Comparison of ENCODE assay signal across 9 cellular contexts in genomic region chr17:27631409-27631755, GRCh38. TPM values are rescaled to one million over a fixed set of nuclear protein-coding genes. Genes with fewer than 3 reads are reported as not detected.
DNase-seq lines count a peak whose midpoint lies in the region; ATAC-seq, FAIRE-seq and TF ChIP-seq lines count a peak whose summit lies in the region.
"Had no signal": no experiment of that assay in that cellular context is flagged by ENCODE, and none has a peak within 500 bp of the region (broad histone marks: within the 10 kb centered on the region; RNA-seq: fewer than 3 reads in every experiment).

No MANE protein-coding gene starts in this region.

- TF ChIP-seq POLR2A in heart left ventricle (IDR thresholded peaks at IDR 0.05), result no peak

- H3K27me3 Mint-ChIP-seq in IgD-negative memory B cell, result no peaks in the 10 kb centered on the region

- H3K9me3 Mint-ChIP-seq in IgD-negative memory B cell, result no peaks in the 10 kb centered on the region

- peaks cover 5 to 54% (median 25%) of the 10 kb centered on the region in 12 donors for H3K4me1 ChIP-seq in heart left ventricle
- H3K4me1 ChIP-seq in small intestine (ENCODE audit: control insufficient read depth in 2 of 2, insufficient read depth in 1 of 2, low read depth in 1 of 2, low read length in 1 of 2), result peaks cover 7 to 9% of the 10 kb centered on the region in 2 donors

- H3K4me3 ChIP-seq in heart left ventricle (peak overlapping the region in 11 of 12 donors; percentile 4 to 67 (median 55)), choroid plexus epithelial cell (ENCODE audit: low read depth, low read length) (peak overlapping the region; percentile 9), small intestine (ENCODE audit: low read depth in 1 of 2, low read length in 2 of 2) (peak overlapping the region; percentile 34 to 66), H7 (ENCODE audit: insufficient read depth, low read depth, low read length) (no peak overlapping the region)

- H3K27ac ChIP-seq in heart left ventricle (peak overlapping the region in 11 of 12 donors; percentile 53 to 87 (median 73)), small intestine (ENCODE audit: low read depth in 1 of 2, low read length in 1 of 2) (peak overlapping the region; percentile 52 to 90)

- ATAC-seq in heart left ventricle, result peak in 2 of 4 donors; percentile 16 to 18

- 52 to 91% (median 55%) methylated on average over 4 to 6 of the region's 6 CpGs for WGBS in heart left ventricle, 4 donors
- WGBS in small intestine, 3 donors, result 8 to 26% (median 8%) methylated on average over 6 of the region's 6 CpGs

- H3K9me3 ChIP-seq in heart left ventricle (no peaks in the 10 kb centered on the region), small intestine (ENCODE audit: control insufficient read depth, low read depth) (no peaks in the 10 kb centered on the region)

- peaks cover 28 to 37% (median 30%) of the 10 kb centered on the region in 3 donors for H3K4me1 Mint-ChIP-seq in IgD-negative memory B cell

- H3K36me3 ChIP-seq in heart left ventricle, result peaks cover 0 to 9% (median 0%) of the 10 kb centered on the region in 9 donors
- H3K36me3 ChIP-seq in small intestine (ENCODE audit: control insufficient read depth in 2 of 2, insufficient read depth in 2 of 2, low read length in 2 of 2), result no peaks in the 10 kb centered on the region
- no peaks in the 10 kb centered on the region for H3K36me3 ChIP-seq in H7 (replicated peaks; ENCODE audit: control insufficient read depth, insufficient read depth, low read length)

- H3K4me3 Mint-ChIP-seq in IgD-negative memory B cell, result peak overlapping the region; percentile 88 to 98 (median 95)

- H3K27me3 ChIP-seq in heart left ventricle (no peaks in the 10 kb centered on the region), small intestine (ENCODE audit: control insufficient read depth in 2 of 2, insufficient read depth in 2 of 2, low read length in 2 of 2) (no peaks in the 10 kb centered on the region), H7 (ENCODE audit: control insufficient read depth, insufficient read depth, low read length) (no peaks in the 10 kb centered on the region)

- peak overlapping the region; percentile 75 to 93 (median 92) for H3K27ac Mint-ChIP-seq in IgD-negative memory B cell

- intact Hi-C loops in heart left ventricle (cut with DNase I) (no loop called here), cardiac septum (cut with DNase I) (no loop called here)

- TF ChIP-seq CTCF in heart left ventricle (IDR thresholded peaks at IDR 0.05) (no peak), choroid plexus epithelial cell (conservative IDR thresholded peaks at IDR 0.05; ENCODE audit: low read depth, low read length) (no peak)

- no peak for FAIRE-seq in small intestine (lab: Jason Lieb, UNC)

- peaks cover under 1% of the 10 kb centered on the region for H3K36me3 Mint-ChIP-seq in IgD-negative memory B cell

- no peak for DNase-seq in heart left ventricle
- DNase-seq in cardiac septum (ENCODE audit: low spot score), result no peak
- DNase-seq in choroid plexus epithelial cell (ENCODE audit: low read depth), result no peak
- DNase-seq in small intestine, result no peak
- DNase-seq in islet precursor cell, result no peak
- no peak for DNase-seq in NCI-H2081 treated with DMSO at 0.1 percent for 48 hours (lab: John Stamatoyannopoulos, UW)
- no peak for DNase-seq in H7
- DNase-seq: left cardiac atrium had no signal

RNA-seq across cellular contexts. Expression of gene LGALS9, which starts 0.4 kb away (rescaled TPM):
- total RNA-seq in heart left ventricle (100 to 1,000 TPM in 1 of 9 donors, 10 to 100 TPM in 7, 1 to 10 TPM in 1; 7.9 to 173 (median 22.1) TPM), cardiac septum (20.1 TPM)
- polyA plus RNA-seq in heart left ventricle (10 to 100 TPM; 12.3 to 25.3 TPM), IgD-negative memory B cell (53.4 TPM), small intestine (100 to 1,000 TPM in 1 of 3 donors, 10 to 100 TPM in 2; 62.2 to 240 (median 74.6) TPM)
- total RNA-seq in H7 (2014; rRNA removed; shearing (Covaris generic)), result 0.31 and 0.63 TPM in 2 replicates
